In the genomic region with DNA sequence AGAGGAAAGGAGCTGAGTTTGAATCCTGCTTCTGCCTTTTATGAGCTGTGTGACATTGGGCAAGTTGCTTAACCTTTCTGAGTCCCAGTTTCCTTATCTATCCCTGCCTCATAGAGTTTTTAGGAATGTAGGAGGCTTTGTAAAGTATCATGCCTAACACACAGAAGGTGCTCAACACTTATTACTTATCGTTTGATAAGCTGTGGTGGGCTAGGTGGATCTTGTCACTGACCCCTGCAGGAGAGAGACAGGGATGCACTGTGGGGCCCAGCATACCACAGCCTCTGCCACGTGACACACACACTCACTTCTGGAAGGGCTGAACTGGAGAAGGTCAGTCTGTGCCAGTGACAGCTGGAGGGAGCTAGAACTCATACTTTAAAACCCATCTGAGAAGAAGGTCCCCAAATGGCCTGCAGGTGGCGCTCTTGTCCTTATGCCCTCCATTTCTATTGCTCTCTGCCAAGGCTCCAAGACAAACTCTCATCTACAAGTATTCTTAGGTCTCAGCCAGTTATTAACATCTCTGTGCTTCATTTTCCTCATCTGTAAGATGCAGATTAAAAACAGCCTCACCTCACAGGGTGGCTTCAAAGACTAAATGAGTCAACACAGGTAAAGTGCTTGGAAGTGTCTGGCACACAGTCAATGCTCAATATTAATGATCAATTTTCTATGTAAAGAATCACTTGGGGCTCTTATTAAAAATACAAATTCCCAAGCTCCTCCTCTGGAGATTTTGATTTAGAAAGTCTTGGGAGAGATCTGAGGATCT, we compare ENCODE assay signal across 1 cellular context.
TF ChIP-seq lines count a peak whose summit lies in the region.

No MANE protein-coding gene starts in this region.

TF ChIP-seq in HepG2, 621 proteins besides CTCF, POLR2A, EP300 and RAD21 (continued from another document and continues in another):
- TF ChIP-seq, protein P1, sequence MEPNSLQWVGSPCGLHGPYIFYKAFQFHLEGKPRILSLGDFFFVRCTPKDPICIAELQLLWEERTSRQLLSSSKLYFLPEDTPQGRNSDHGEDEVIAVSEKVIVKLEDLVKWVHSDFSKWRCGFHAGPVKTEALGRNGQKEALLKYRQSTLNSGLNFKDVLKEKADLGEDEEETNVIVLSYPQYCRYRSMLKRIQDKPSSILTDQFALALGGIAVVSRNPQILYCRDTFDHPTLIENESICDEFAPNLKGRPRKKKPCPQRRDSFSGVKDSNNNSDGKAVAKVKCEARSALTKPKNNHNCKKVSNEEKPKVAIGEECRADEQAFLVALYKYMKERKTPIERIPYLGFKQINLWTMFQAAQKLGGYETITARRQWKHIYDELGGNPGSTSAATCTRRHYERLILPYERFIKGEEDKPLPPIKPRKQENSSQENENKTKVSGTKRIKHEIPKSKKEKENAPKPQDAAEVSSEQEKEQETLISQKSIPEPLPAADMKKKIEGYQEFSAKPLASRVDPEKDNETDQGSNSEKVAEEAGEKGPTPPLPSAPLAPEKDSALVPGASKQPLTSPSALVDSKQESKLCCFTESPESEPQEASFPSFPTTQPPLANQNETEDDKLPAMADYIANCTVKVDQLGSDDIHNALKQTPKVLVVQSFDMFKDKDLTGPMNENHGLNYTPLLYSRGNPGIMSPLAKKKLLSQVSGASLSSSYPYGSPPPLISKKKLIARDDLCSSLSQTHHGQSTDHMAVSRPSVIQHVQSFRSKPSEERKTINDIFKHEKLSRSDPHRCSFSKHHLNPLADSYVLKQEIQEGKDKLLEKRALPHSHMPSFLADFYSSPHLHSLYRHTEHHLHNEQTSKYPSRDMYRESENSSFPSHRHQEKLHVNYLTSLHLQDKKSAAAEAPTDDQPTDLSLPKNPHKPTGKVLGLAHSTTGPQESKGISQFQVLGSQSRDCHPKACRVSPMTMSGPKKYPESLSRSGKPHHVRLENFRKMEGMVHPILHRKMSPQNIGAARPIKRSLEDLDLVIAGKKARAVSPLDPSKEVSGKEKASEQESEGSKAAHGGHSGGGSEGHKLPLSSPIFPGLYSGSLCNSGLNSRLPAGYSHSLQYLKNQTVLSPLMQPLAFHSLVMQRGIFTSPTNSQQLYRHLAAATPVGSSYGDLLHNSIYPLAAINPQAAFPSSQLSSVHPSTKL (CRISPR knock-in tag; IDR thresholded peaks at IDR 0.05) = peak; percentile 44
- TF ChIP-seq, protein P2, sequence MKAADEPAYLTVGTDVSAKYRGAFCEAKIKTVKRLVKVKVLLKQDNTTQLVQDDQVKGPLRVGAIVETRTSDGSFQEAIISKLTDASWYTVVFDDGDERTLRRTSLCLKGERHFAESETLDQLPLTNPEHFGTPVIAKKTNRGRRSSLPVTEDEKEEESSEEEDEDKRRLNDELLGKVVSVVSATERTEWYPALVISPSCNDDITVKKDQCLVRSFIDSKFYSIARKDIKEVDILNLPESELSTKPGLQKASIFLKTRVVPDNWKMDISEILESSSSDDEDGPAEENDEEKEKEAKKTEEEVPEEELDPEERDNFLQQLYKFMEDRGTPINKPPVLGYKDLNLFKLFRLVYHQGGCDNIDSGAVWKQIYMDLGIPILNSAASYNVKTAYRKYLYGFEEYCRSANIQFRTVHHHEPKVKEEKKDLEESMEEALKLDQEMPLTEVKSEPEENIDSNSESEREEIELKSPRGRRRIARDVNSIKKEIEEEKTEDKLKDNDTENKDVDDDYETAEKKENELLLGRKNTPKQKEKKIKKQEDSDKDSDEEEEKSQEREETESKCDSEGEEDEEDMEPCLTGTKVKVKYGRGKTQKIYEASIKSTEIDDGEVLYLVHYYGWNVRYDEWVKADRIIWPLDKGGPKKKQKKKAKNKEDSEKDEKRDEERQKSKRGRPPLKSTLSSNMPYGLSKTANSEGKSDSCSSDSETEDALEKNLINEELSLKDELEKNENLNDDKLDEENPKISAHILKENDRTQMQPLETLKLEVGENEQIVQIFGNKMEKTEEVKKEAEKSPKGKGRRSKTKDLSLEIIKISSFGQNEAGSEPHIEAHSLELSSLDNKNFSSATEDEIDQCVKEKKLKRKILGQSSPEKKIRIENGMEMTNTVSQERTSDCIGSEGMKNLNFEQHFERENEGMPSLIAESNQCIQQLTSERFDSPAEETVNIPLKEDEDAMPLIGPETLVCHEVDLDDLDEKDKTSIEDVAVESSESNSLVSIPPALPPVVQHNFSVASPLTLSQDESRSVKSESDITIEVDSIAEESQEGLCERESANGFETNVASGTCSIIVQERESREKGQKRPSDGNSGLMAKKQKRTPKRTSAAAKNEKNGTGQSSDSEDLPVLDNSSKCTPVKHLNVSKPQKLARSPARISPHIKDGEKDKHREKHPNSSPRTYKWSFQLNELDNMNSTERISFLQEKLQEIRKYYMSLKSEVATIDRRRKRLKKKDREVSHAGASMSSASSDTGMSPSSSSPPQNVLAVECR (CRISPR knock-in tag; IDR thresholded peaks at IDR 0.05; ENCODE audit: borderline replicate concordance) = peak; percentile 53; the same call in 1 of the 2 replicates
- TF ChIP-seq, protein P3, sequence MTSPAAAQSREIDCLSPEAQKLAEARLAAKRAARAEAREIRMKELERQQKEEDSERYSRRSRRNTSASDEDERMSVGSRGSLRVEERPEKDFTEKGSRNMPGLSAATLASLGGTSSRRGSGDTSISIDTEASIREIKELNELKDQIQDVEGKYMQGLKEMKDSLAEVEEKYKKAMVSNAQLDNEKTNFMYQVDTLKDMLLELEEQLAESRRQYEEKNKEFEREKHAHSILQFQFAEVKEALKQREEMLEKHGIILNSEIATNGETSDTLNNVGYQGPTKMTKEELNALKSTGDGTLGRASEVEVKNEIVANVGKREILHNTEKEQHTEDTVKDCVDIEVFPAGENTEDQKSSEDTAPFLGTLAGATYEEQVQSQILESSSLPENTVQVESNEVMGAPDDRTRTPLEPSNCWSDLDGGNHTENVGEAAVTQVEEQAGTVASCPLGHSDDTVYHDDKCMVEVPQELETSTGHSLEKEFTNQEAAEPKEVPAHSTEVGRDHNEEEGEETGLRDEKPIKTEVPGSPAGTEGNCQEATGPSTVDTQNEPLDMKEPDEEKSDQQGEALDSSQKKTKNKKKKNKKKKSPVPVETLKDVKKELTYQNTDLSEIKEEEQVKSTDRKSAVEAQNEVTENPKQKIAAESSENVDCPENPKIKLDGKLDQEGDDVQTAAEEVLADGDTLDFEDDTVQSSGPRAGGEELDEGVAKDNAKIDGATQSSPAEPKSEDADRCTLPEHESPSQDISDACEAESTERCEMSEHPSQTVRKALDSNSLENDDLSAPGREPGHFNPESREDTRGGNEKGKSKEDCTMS (CRISPR knock-in tag; conservative IDR thresholded peaks at IDR 0.05) = no peak
- TF ChIP-seq ZBTB42 (CRISPR knock-in tag; IDR thresholded peaks at IDR 0.05) (no peak), ZNF777 (CRISPR knock-in tag; IDR thresholded peaks at IDR 0.05) (no peak), ATF1 (CRISPR knock-in tag; IDR thresholded peaks at IDR 0.05) (no peak), MBNL3 (CRISPR knock-in tag; conservative IDR thresholded peaks at IDR 0.05) (no peak), MIER2 (CRISPR knock-in tag; IDR thresholded peaks at IDR 0.05) (no peak), RARG (CRISPR knock-in tag; IDR thresholded peaks at IDR 0.05; ENCODE audit: low read depth) (no peak), HDAC2 (CRISPR knock-in tag; IDR thresholded peaks at IDR 0.05) (no peak; the same call in 1 of the 2 replicates), TBX3 (IDR thresholded peaks at IDR 0.05; ENCODE audit: borderline replicate concordance) (no peak), KLF6 (CRISPR knock-in tag; IDR thresholded peaks at IDR 0.05) (no peak), HNRNPLL (IDR thresholded peaks at IDR 0.05; ENCODE audit: low read depth, low read length, poor library complexity, severe bottlenecking) (no peak), PHF21A (CRISPR knock-in tag; IDR thresholded peaks at IDR 0.05) (no peak), ZNF766 (CRISPR knock-in tag; IDR thresholded peaks at IDR 0.05; ENCODE audit: borderline replicate concordance) (no peak), HHEX (CRISPR knock-in tag; IDR thresholded peaks at IDR 0.05) (no peak), ZKSCAN8 (CRISPR knock-in tag; IDR thresholded peaks at IDR 0.05; ENCODE audit: borderline replicate concordance) (no peak), IRF2 (CRISPR knock-in tag; IDR thresholded peaks at IDR 0.05) (peak; percentile 61), ZNF17 (CRISPR knock-in tag; IDR thresholded peaks at IDR 0.05) (no peak), FIP1L1 (IDR thresholded peaks at IDR 0.05; ENCODE audit: borderline replicate concordance, insufficient read depth, low read depth, low read length) (no peak), BORCS8-MEF2B (CRISPR knock-in tag; IDR thresholded peaks at IDR 0.05) (no peak), KAT8 (CRISPR knock-in tag; IDR thresholded peaks at IDR 0.05) (peak; percentile 41; the same call in 1 of the 2 replicates), ZNF484 (CRISPR knock-in tag; IDR thresholded peaks at IDR 0.05; ENCODE audit: borderline replicate concordance, low read depth) (no peak), SNAPC2 (CRISPR knock-in tag; IDR thresholded peaks at IDR 0.05) (no peak), ARNT2 (CRISPR knock-in tag; IDR thresholded peaks at IDR 0.05; ENCODE audit: low read depth) (0 out of 2 replicates have a peak, but pooled peaks have one; percentile 32), ZNF557 (CRISPR knock-in tag; IDR thresholded peaks at IDR 0.05) (no peak)
- TF ChIP-seq, protein P4, sequence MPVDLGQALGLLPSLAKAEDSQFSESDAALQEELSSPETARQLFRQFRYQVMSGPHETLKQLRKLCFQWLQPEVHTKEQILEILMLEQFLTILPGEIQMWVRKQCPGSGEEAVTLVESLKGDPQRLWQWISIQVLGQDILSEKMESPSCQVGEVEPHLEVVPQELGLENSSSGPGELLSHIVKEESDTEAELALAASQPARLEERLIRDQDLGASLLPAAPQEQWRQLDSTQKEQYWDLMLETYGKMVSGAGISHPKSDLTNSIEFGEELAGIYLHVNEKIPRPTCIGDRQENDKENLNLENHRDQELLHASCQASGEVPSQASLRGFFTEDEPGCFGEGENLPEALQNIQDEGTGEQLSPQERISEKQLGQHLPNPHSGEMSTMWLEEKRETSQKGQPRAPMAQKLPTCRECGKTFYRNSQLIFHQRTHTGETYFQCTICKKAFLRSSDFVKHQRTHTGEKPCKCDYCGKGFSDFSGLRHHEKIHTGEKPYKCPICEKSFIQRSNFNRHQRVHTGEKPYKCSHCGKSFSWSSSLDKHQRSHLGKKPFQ (CRISPR knock-in tag; IDR thresholded peaks at IDR 0.05; ENCODE audit: insufficient replicate concordance) = no peak
- TF ChIP-seq, protein P5, sequence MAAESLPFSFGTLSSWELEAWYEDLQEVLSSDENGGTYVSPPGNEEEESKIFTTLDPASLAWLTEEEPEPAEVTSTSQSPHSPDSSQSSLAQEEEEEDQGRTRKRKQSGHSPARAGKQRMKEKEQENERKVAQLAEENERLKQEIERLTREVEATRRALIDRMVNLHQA (CRISPR knock-in tag; IDR thresholded peaks at IDR 0.05) = no peak
- TF ChIP-seq, protein P6, sequence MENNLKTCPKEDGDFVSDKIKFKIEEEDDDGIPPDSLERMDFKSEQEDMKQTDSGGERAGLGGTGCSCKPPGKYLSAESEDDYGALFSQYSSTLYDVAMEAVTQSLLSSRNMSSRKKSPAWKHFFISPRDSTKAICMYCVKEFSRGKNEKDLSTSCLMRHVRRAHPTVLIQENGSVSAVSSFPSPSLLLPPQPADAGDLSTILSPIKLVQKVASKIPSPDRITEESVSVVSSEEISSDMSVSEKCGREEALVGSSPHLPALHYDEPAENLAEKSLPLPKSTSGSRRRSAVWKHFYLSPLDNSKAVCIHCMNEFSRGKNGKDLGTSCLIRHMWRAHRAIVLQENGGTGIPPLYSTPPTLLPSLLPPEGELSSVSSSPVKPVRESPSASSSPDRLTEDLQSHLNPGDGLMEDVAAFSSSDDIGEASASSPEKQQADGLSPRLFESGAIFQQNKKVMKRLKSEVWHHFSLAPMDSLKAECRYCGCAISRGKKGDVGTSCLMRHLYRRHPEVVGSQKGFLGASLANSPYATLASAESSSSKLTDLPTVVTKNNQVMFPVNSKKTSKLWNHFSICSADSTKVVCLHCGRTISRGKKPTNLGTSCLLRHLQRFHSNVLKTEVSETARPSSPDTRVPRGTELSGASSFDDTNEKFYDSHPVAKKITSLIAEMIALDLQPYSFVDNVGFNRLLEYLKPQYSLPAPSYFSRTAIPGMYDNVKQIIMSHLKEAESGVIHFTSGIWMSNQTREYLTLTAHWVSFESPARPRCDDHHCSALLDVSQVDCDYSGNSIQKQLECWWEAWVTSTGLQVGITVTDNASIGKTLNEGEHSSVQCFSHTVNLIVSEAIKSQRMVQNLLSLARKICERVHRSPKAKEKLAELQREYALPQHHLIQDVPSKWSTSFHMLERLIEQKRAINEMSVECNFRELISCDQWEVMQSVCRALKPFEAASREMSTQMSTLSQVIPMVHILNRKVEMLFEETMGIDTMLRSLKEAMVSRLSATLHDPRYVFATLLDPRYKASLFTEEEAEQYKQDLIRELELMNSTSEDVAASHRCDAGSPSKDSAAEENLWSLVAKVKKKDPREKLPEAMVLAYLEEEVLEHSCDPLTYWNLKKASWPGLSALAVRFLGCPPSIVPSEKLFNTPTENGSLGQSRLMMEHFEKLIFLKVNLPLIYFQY (CRISPR knock-in tag; IDR thresholded peaks at IDR 0.05; ENCODE audit: borderline replicate concordance) = no peak
- TF ChIP-seq, protein P7, sequence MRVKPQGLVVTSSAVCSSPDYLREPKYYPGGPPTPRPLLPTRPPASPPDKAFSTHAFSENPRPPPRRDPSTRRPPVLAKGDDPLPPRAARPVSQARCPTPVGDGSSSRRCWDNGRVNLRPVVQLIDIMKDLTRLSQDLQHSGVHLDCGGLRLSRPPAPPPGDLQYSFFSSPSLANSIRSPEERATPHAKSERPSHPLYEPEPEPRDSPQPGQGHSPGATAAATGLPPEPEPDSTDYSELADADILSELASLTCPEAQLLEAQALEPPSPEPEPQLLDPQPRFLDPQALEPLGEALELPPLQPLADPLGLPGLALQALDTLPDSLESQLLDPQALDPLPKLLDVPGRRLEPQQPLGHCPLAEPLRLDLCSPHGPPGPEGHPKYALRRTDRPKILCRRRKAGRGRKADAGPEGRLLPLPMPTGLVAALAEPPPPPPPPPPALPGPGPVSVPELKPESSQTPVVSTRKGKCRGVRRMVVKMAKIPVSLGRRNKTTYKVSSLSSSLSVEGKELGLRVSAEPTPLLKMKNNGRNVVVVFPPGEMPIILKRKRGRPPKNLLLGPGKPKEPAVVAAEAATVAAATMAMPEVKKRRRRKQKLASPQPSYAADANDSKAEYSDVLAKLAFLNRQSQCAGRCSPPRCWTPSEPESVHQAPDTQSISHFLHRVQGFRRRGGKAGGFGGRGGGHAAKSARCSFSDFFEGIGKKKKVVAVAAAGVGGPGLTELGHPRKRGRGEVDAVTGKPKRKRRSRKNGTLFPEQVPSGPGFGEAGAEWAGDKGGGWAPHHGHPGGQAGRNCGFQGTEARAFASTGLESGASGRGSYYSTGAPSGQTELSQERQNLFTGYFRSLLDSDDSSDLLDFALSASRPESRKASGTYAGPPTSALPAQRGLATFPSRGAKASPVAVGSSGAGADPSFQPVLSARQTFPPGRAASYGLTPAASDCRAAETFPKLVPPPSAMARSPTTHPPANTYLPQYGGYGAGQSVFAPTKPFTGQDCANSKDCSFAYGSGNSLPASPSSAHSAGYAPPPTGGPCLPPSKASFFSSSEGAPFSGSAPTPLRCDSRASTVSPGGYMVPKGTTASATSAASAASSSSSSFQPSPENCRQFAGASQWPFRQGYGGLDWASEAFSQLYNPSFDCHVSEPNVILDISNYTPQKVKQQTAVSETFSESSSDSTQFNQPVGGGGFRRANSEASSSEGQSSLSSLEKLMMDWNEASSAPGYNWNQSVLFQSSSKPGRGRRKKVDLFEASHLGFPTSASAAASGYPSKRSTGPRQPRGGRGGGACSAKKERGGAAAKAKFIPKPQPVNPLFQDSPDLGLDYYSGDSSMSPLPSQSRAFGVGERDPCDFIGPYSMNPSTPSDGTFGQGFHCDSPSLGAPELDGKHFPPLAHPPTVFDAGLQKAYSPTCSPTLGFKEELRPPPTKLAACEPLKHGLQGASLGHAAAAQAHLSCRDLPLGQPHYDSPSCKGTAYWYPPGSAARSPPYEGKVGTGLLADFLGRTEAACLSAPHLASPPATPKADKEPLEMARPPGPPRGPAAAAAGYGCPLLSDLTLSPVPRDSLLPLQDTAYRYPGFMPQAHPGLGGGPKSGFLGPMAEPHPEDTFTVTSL (CRISPR knock-in tag; IDR thresholded peaks at IDR 0.05; ENCODE audit: borderline replicate concordance) = no peak
- TF ChIP-seq, protein P8, sequence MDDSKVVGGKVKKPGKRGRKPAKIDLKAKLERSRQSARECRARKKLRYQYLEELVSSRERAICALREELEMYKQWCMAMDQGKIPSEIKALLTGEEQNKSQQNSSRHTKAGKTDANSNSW (CRISPR knock-in tag; IDR thresholded peaks at IDR 0.05; ENCODE audit: borderline replicate concordance) = no peak
